In the genomic region with DNA sequence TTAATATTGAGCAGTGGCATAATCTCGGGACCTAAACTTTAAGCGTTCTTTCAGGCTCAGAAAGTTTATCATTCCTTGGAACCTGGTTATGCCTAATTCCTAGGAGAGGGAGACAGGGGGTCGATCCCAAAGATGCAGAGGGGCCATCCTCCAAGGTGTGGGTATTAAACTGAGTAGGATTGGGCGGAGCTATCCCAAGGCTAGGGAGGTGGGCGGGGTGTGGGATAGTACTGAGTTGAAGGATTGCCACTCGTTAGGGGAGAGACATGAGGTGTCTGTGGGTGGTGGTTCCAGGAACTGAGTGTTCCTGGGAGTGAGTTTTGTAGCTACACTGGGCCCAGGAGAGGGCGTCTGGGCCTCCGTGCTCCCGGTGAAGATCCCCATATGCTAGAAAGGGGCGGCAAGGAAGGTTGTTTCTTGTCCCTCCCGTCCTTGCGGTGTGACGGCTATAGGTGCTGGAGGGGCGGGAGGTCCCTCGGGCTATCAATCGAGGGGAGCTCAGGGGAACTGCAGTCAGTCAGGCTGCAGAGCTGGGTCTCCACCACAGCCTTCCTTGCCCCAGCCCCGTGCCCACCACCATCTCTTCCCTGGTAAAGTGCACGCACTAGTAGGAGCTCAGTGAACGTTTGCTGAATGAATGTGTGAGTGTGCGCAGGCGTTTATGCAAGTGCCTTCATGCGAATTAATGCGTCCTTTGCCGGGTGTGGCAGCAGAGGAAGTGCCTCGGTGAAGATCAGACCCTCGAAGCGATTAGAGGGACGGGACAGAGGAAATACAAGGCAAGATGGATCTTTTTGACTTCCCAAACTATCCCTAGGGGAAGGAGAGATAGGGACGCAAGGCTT, we compare ENCODE assay signal across 10 cellular contexts. TPM values are rescaled to one million over a fixed set of nuclear protein-coding genes. Genes with fewer than 3 reads are reported as not detected.
A peak's percentile ranks its signal among the peaks of the same experiment; 100 is the strongest.
DNase-seq lines count a peak whose midpoint lies in the region; ATAC-seq and TF ChIP-seq lines count a peak whose summit lies in the region.
"Had no signal": no experiment of that assay in that cellular context is flagged by ENCODE, and none has a peak within 500 bp of the region (broad histone marks: within the 10 kb centered on the region; RNA-seq: fewer than 3 reads in every experiment).

No MANE protein-coding gene starts in this region.

- no peak overlapping the region for H2BK120ac ChIP-seq in H9 (ENCODE audit: low read depth, low read length, poor library complexity, severe bottlenecking)

- H3K56ac ChIP-seq in H9 (ENCODE audit: insufficient read length, low read depth, low read length): no peak overlapping the region

- H3K36me3 ChIP-seq in DND-41 (ENCODE audit: insufficient read depth, low read length) (no peaks in the 10 kb centered on the region), right lobe of liver (no peaks in the 10 kb centered on the region)

- H3K27me3 ChIP-seq in DND-41 (ENCODE audit: insufficient read depth, low read length, poor library complexity): peaks cover 6% of the 10 kb centered on the region
- peaks cover 90% of the 10 kb centered on the region for H3K27me3 ChIP-seq in H9 (ENCODE audit: insufficient read depth, low read length)
- H3K27me3 ChIP-seq in right lobe of liver: peaks cover 37 to 72% of the 10 kb centered on the region in 2 donors

- ATAC-seq in DND-41 (ENCODE audit: insufficient read depth, low read depth) (no peak), right lobe of liver (peak; percentile 19 to 52 (median 45)), GM18868 (IDR thresholded peaks at IDR 0.05; ENCODE audit: unreplicated experiment) (no peak)

- H3K23ac ChIP-seq in H9 (ENCODE audit: insufficient read length, low read depth, low read length): no peak overlapping the region

- H2AFZ ChIP-seq in DND-41 (ENCODE audit: low read depth, low read length): no peak overlapping the region
- no peak overlapping the region for H2AFZ ChIP-seq in H9 (ENCODE audit: low read length)

- no peak overlapping the region for H3K4ac ChIP-seq in H9 (ENCODE audit: low read depth, low read length)

- H3K4me1 ChIP-seq in DND-41 (ENCODE audit: insufficient read depth, low read length) (no peaks in the 10 kb centered on the region), H9 (ENCODE audit: insufficient read depth, low read length) (no peaks in the 10 kb centered on the region; the same call in 1 of the 2 replicates), right lobe of liver (peaks cover 0 to 33% (median 5%) of the 10 kb centered on the region in 4 donors)

- no peak overlapping the region for H2BK12ac ChIP-seq in H9 (ENCODE audit: insufficient read length, low read depth, low read length)

- no peak overlapping the region for H2BK5ac ChIP-seq in H9 (ENCODE audit: insufficient read length, low read length)

- intact Hi-C loops in activated T-helper 1 cell treated with anti-CD3 and anti-CD28 coated beads, Interleukin-12 subunit alpha, Interleukin-12 subunit beta, Interleukin-2, Interleukin-4 antibody, amounts not matched to agents 30 ng/mL and 10 ng/mL and 1 ng/mL, durations not matched to agents 14 hours and 24 hours and 36 hours (cut with micrococcal nuclease): loop anchor here (5.0 kb wide), 1 partner anchor 1302 kb away; no protein-coding TSS in a partner anchor
- intact Hi-C loops in right lobe of liver (cut with DNase I): loop anchor here in 1 of 2 donors (10.0 kb wide), 1 partner anchor 240 kb away; no protein-coding TSS in a partner anchor

- H3K9ac ChIP-seq in DND-41 (ENCODE audit: low read depth, low read length) (no peak overlapping the region), H9 (ENCODE audit: extremely low read depth, insufficient read length, low read length) (no peak overlapping the region)

- no peak for TF ChIP-seq POLR2A in right lobe of liver (IDR thresholded peaks at IDR 0.05)

- no peaks in the 10 kb centered on the region; a peak in 2 of 5 replicates for H3K9me3 Mint-ChIP-seq in H9
- H3K9me3 Mint-ChIP-seq in activated T-helper 1 cell treated with anti-CD3 and anti-CD28 coated beads, Interleukin-12 subunit alpha, Interleukin-12 subunit beta, Interleukin-2, Interleukin-4 antibody, amounts not matched to agents 30 ng/mL and 10 ng/mL and 1 ng/mL, durations not matched to agents 14 hours and 24 hours and 36 hours: no peaks in the 10 kb centered on the region

- WGBS in H9 (ENCODE audit: extremely low coverage, insufficient read length, low lambda C conversion rate): no CpG with 5 or more reads among the region's 29 CpGs
- WGBS in right lobe of liver (ENCODE audit: insufficient coverage, low coverage, low lambda C conversion rate, missing lambda C conversion rate): 5% methylated on average over 14 of the region's 29 CpGs

- H3K4me1 Mint-ChIP-seq in H9: peaks cover 32 to 62% of the 10 kb centered on the region in 2 experiments
- H3K4me1 Mint-ChIP-seq in activated T-helper 1 cell treated with anti-CD3 and anti-CD28 coated beads, Interleukin-12 subunit alpha, Interleukin-12 subunit beta, Interleukin-2, Interleukin-4 antibody, amounts not matched to agents 30 ng/mL and 10 ng/mL and 1 ng/mL, durations not matched to agents 14 hours and 24 hours and 36 hours (ENCODE audit: low read depth): peaks cover 24% of the 10 kb centered on the region

- no peak overlapping the region for H3K18ac ChIP-seq in H9 (ENCODE audit: insufficient read length, low read depth, low read length)

- DNase-seq in DND-41 (no peak), H9 (peak; percentile 71), right lobe of liver (no peak), NCI-H2107 treated with DMSO at 0.1 percent for 48 hours (lab: John Stamatoyannopoulos, UW; ENCODE audit: unreplicated experiment) (no peak), nucleus accumbens (lab: John Stamatoyannopoulos, UW) (no peak)
- no peak for DNase-seq in activated T-helper 1 cell treated with anti-CD3 and anti-CD28 coated beads, Interleukin-12 subunit alpha, Interleukin-12 subunit beta, Interleukin-2, Interleukin-4 antibody, amounts not matched to agents 30 ng/mL and 10 ng/mL and 1 ng/mL, durations not matched to agents 14 hours and 24 hours and 36 hours (ENCODE audit: low spot score)
- DNase-seq: aorta, NCI-H2171 treated with DMSO at 0.1 percent for 48 hours, occipital lobe had no signal

- H3K9me3 ChIP-seq in DND-41 (ENCODE audit: insufficient read depth, low read length, severe bottlenecking): no peaks in the 10 kb centered on the region
- H3K9me3 ChIP-seq in H9 (ENCODE audit: control insufficient read depth, low read depth, low read length): no peaks in the 10 kb centered on the region
- no peaks in the 10 kb centered on the region for H3K9me3 ChIP-seq in right lobe of liver

- H3K4me3 Mint-ChIP-seq in H9: peak overlapping the region in 1 of 2 experiments; percentile 72; a peak in 3 of 5 replicates
- H3K4me3 Mint-ChIP-seq in activated T-helper 1 cell treated with anti-CD3 and anti-CD28 coated beads, Interleukin-12 subunit alpha, Interleukin-12 subunit beta, Interleukin-2, Interleukin-4 antibody, amounts not matched to agents 30 ng/mL and 10 ng/mL and 1 ng/mL, durations not matched to agents 14 hours and 24 hours and 36 hours: no peak overlapping the region

- no peaks in the 10 kb centered on the region for H3K79me2 ChIP-seq in DND-41 (ENCODE audit: insufficient read depth, low read length)
- H3K79me2 ChIP-seq in H9 (ENCODE audit: insufficient read depth, low read length): no peaks in the 10 kb centered on the region

- no peak overlapping the region for H3K27ac ChIP-seq in DND-41 (ENCODE audit: low read length)
- H3K27ac ChIP-seq in H9 (ENCODE audit: insufficient read length, low read depth, low read length): no peak overlapping the region
- no peak overlapping the region for H3K27ac ChIP-seq in right lobe of liver

- peaks cover 99% of the 10 kb centered on the region for H3K27me3 Mint-ChIP-seq in H9 (ENCODE audit: low read depth)
- peaks cover 72% of the 10 kb centered on the region for H3K27me3 Mint-ChIP-seq in activated T-helper 1 cell treated with anti-CD3 and anti-CD28 coated beads, Interleukin-12 subunit alpha, Interleukin-12 subunit beta, Interleukin-2, Interleukin-4 antibody, amounts not matched to agents 30 ng/mL and 10 ng/mL and 1 ng/mL, durations not matched to agents 14 hours and 24 hours and 36 hours (ENCODE audit: insufficient read depth)

- no peak overlapping the region for H4K5ac ChIP-seq in H9 (ENCODE audit: insufficient read length, low read depth, low read length)

- H3K14ac ChIP-seq in H9 (ENCODE audit: insufficient read depth, low read length): no peak overlapping the region

- no peak overlapping the region for H4K91ac ChIP-seq in H9 (ENCODE audit: insufficient read length, low read depth, low read length)

- H3K36me3 Mint-ChIP-seq in H9 (ENCODE audit: insufficient read depth in 1 of 3, low read depth in 3 of 3): peaks cover 0 to 5% (median 0%) of the 10 kb centered on the region in 3 experiments; a peak in 2 of 7 replicates
- peaks cover 4% of the 10 kb centered on the region for H3K36me3 Mint-ChIP-seq in activated T-helper 1 cell treated with anti-CD3 and anti-CD28 coated beads, Interleukin-12 subunit alpha, Interleukin-12 subunit beta, Interleukin-2, Interleukin-4 antibody, amounts not matched to agents 30 ng/mL and 10 ng/mL and 1 ng/mL, durations not matched to agents 14 hours and 24 hours and 36 hours (ENCODE audit: low read depth)

- no peak overlapping the region for H4K8ac ChIP-seq in H9 (replicated peaks; ENCODE audit: insufficient read length, low read depth, low read length)

- H4K20me1 ChIP-seq in DND-41 (ENCODE audit: insufficient read depth, low read length) (no peaks in the 10 kb centered on the region), H9 (ENCODE audit: control insufficient read depth, insufficient read depth, insufficient read length) (no peaks in the 10 kb centered on the region)

- no peak overlapping the region for H2AK5ac ChIP-seq in H9 (ENCODE audit: insufficient read length, low read length)

- H3K27ac Mint-ChIP-seq in H9: no peak overlapping the region
- peak overlapping the region; percentile 79 for H3K27ac Mint-ChIP-seq in activated T-helper 1 cell treated with anti-CD3 and anti-CD28 coated beads, Interleukin-12 subunit alpha, Interleukin-12 subunit beta, Interleukin-2, Interleukin-4 antibody, amounts not matched to agents 30 ng/mL and 10 ng/mL and 1 ng/mL, durations not matched to agents 14 hours and 24 hours and 36 hours

- H3K4me3 ChIP-seq in DND-41 (ENCODE audit: low read depth in 1 of 2, low read length in 2 of 2) (no peak overlapping the region), right lobe of liver (no peak overlapping the region)

- H2BK15ac ChIP-seq in H9 (ENCODE audit: low read depth, low read length): no peak overlapping the region

- H3K4me2 ChIP-seq in DND-41 (ENCODE audit: insufficient read depth, low read length) (no peak overlapping the region), H9 (ENCODE audit: insufficient read depth, insufficient read length, low read length) (peak overlapping the region; percentile 30)

- H2BK20ac ChIP-seq in H9 (ENCODE audit: low read depth, low read length, poor library complexity, severe bottlenecking): no peak overlapping the region

- no peak overlapping the region for H3T11ph ChIP-seq in H9 (ENCODE audit: low read length)

- no peaks in the 10 kb centered on the region for H3K79me1 ChIP-seq in H9 (ENCODE audit: insufficient read depth, low read depth, low read length, poor library complexity, severe bottlenecking)

- peaks cover 18% of the 10 kb centered on the region for H3K23me2 ChIP-seq in H9 (ENCODE audit: insufficient read length, low read depth, low read length, poor library complexity, severe bottlenecking)

- TF ChIP-seq CTCF in DND-41 (IDR thresholded peaks at IDR 0.05; ENCODE audit: borderline replicate concordance, extremely low read depth, low read length, poor library complexity, severe bottlenecking): peak; percentile 3
- peak; percentile 33; the same call in 2 of the 3 replicates for TF ChIP-seq CTCF in H9 (conservative IDR thresholded peaks at IDR 0.05)
- TF ChIP-seq CTCF in right lobe of liver (IDR thresholded peaks at IDR 0.05): peak in 3 of 4 donors; percentile 4 to 9 (median 9)

RNA-seq across cellular contexts. Expression of a gene that starts 3.0 kb away (rescaled TPM):
- 0.35 and 0.46 TPM in 2 replicates for total RNA-seq in H9 (2021)
- not detected in 2 replicates for total RNA-seq in activated T-helper 1 cell treated with anti-CD3 and anti-CD28 coated beads, Interleukin-12 subunit alpha, Interleukin-12 subunit beta, Interleukin-2, Interleukin-4 antibody, amounts not matched to agents 30 ng/mL and 10 ng/mL and 1 ng/mL, durations not matched to agents 14 hours and 24 hours and 36 hours
- total RNA-seq in right lobe of liver: not detected
- total RNA-seq: aorta, occipital lobe had no signal

RNA-seq across cellular contexts. Expression of a gene that starts 9.1 kb away (rescaled TPM):
- 0.20 TPM in 1 of 2 replicates, not detected in the other for total RNA-seq in H9 (2021)
- not detected in 2 replicates for total RNA-seq in activated T-helper 1 cell treated with anti-CD3 and anti-CD28 coated beads, Interleukin-12 subunit alpha, Interleukin-12 subunit beta, Interleukin-2, Interleukin-4 antibody, amounts not matched to agents 30 ng/mL and 10 ng/mL and 1 ng/mL, durations not matched to agents 14 hours and 24 hours and 36 hours
- total RNA-seq in right lobe of liver: not detected
- total RNA-seq: aorta, occipital lobe had no signal

RNA-seq across cellular contexts. Expression of a gene that starts 9.3 kb away (rescaled TPM):
- total RNA-seq in H9 (2021) (188 and 200 TPM in 2 replicates), right lobe of liver (10 to 100 TPM; 24.1 to 50.9 (median 31.2) TPM)
- 197 and 201 TPM in 2 replicates for total RNA-seq in activated T-helper 1 cell treated with anti-CD3 and anti-CD28 coated beads, Interleukin-12 subunit alpha, Interleukin-12 subunit beta, Interleukin-2, Interleukin-4 antibody, amounts not matched to agents 30 ng/mL and 10 ng/mL and 1 ng/mL, durations not matched to agents 14 hours and 24 hours and 36 hours

Comparison
In these comparisons a context has a peak if more than half of its experiments do, and no peak if none do; other contexts are left out.
1. ATAC-seq: peak in right lobe of liver (4 of 4); none in DND-41 (single experiment) and GM18868 (single experiment).
2. Peak in every context shown above with its lines, with median percentiles within 50 percentile points of each other: CTCF ChIP-seq.